In genomic region chr2:143140864-143141637, GRCh38 we compare ENCODE assay signal across 1 cellular context.
TF ChIP-seq lines count a peak whose summit lies in the region.

No MANE protein-coding gene starts in this region.

TF ChIP-seq in HepG2, 621 proteins besides CTCF, POLR2A, EP300 and RAD21 (continued from another document):
- TF ChIP-seq ZNF318 (CRISPR knock-in tag; IDR thresholded peaks at IDR 0.05) = no peak
- no peak for TF ChIP-seq FOSL1 (CRISPR knock-in tag; IDR thresholded peaks at IDR 0.05; ENCODE audit: borderline replicate concordance)
- TF ChIP-seq DRAP1 (CRISPR knock-in tag; IDR thresholded peaks at IDR 0.05) = no peak
- no peak for TF ChIP-seq DBP (CRISPR knock-in tag; IDR thresholded peaks at IDR 0.05; ENCODE audit: not compliant biosample characterization)
- TF ChIP-seq MAX (IDR thresholded peaks at IDR 0.05) = no peak
- TF ChIP-seq ZSCAN29 (CRISPR knock-in tag; conservative IDR thresholded peaks at IDR 0.05) = no peak
- no peak for TF ChIP-seq ZNF75D (CRISPR knock-in tag; IDR thresholded peaks at IDR 0.05; ENCODE audit: borderline replicate concordance)
- TF ChIP-seq ZNF136 (CRISPR knock-in tag; IDR thresholded peaks at IDR 0.05; ENCODE audit: low read depth) = no peak
- TF ChIP-seq ZNF574 (CRISPR knock-in tag; IDR thresholded peaks at IDR 0.05) = no peak
- TF ChIP-seq E2F1 (CRISPR knock-in tag; IDR thresholded peaks at IDR 0.05) = no peak
